Comparison of ENCODE assay signal across 14 cellular contexts in genomic region chr3:37144806-37145205, GRCh38. TPM values are rescaled to one million over a fixed set of nuclear protein-coding genes. Genes with fewer than 3 reads are reported as not detected.
DNase-seq lines count a peak whose midpoint lies in the region; ATAC-seq and TF ChIP-seq lines count a peak whose summit lies in the region.
"Had no signal": no experiment of that assay in that cellular context is flagged by ENCODE, and none has a peak within 500 bp of the region (broad histone marks: within the 10 kb centered on the region; RNA-seq: fewer than 3 reads in every experiment).

No MANE protein-coding gene starts in this region.

- peak; percentile 20 for DNase-seq in NCI-H1436 (lab: John Stamatoyannopoulos, UW)
- no peak for DNase-seq in NCI-H1436 treated with DMSO at 0.1 percent for 48 hours (lab: John Stamatoyannopoulos, UW)
- no peak for DNase-seq in T-helper 17 cell
- no peak for DNase-seq in left lung
- no peak for DNase-seq in suprapubic skin (ENCODE audit: low spot score in 2 of 2)
- DNase-seq in activated effector memory CD4-positive, alpha-beta T cell treated with Interleukin-2 at 50 U/mL for 16 hours: no peak
- DNase-seq: activated CD8-positive, alpha-beta memory T cell treated with anti-CD3 and anti-CD28 coated beads, Interleukin-2, amount 50 U/mL, for 4 hours; activated naive CD8-positive, alpha-beta T cell treated with anti-CD3 and anti-CD28 coated beads, Interleukin-2, amount 10 ng/mL, durations not matched to agents 7 days and 5 days; naive thymus-derived CD8-positive, alpha-beta T cell; NCI-H1694 treated with DMSO at 0.1 percent for 48 hours; small intestine; substantia nigra had no signal

- H3K27ac ChIP-seq in left lung (peak overlapping the region; percentile 69 to 85), suprapubic skin (peak overlapping the region; percentile 12)

- H3K4me3 ChIP-seq in left lung (no peak overlapping the region), suprapubic skin (no peak overlapping the region)

- no peak for TF ChIP-seq POLR2A in suprapubic skin (IDR thresholded peaks at IDR 0.05)

- no peaks in the 10 kb centered on the region for H3K27me3 Mint-ChIP-seq in T-helper 17 cell
- H3K27me3 Mint-ChIP-seq: activated naive CD8-positive, alpha-beta T cell treated with anti-CD3 and anti-CD28 coated beads, Interleukin-2, amount 10 ng/mL, durations not matched to agents 7 days and 5 days; naive thymus-derived CD8-positive, alpha-beta T cell had no signal

- intact Hi-C loops in left lung (cut with DNase I): no loop called here

- H3K36me3 ChIP-seq in left lung (peaks cover 0 to 32% of the 10 kb centered on the region in 2 donors), suprapubic skin (peaks cover 28% of the 10 kb centered on the region)

- H3K4me3 Mint-ChIP-seq in T-helper 17 cell: no peak overlapping the region
- H3K4me3 Mint-ChIP-seq: activated naive CD8-positive, alpha-beta T cell treated with anti-CD3 and anti-CD28 coated beads, Interleukin-2, amount 10 ng/mL, durations not matched to agents 7 days and 5 days; naive thymus-derived CD8-positive, alpha-beta T cell had no signal

- peaks cover 40 to 68% of the 10 kb centered on the region in 2 donors for H3K4me1 ChIP-seq in left lung
- peaks cover 19% of the 10 kb centered on the region for H3K4me1 ChIP-seq in suprapubic skin

- no peak for TF ChIP-seq EP300 in suprapubic skin (IDR thresholded peaks at IDR 0.05)

- TF ChIP-seq CTCF in left lung (IDR thresholded peaks at IDR 0.05): no peak
- TF ChIP-seq CTCF in suprapubic skin (IDR thresholded peaks at IDR 0.05): no peak

- H3K27me3 ChIP-seq in left lung (no peaks in the 10 kb centered on the region), suprapubic skin (no peaks in the 10 kb centered on the region)

- peak; percentile 47 for ATAC-seq in T-helper 17 cell
- peak; percentile 48 for ATAC-seq in left lung
- no peak for ATAC-seq in GM18868 (IDR thresholded peaks at IDR 0.05; ENCODE audit: unreplicated experiment)
- ATAC-seq in HG03095 (IDR thresholded peaks at IDR 0.05; ENCODE audit: unreplicated experiment): no peak
- ATAC-seq: naive thymus-derived CD8-positive, alpha-beta T cell had no signal

- peak overlapping the region; percentile 80 for H3K27ac Mint-ChIP-seq in T-helper 17 cell

- peaks cover 11% of the 10 kb centered on the region for H3K36me3 Mint-ChIP-seq in T-helper 17 cell (ENCODE audit: low read depth)

- H3K9me3 ChIP-seq in T-helper 17 cell (ENCODE audit: control insufficient read depth, low read length, poor library complexity, severe bottlenecking): no peaks in the 10 kb centered on the region
- H3K9me3 ChIP-seq in left lung: no peaks in the 10 kb centered on the region
- H3K9me3 ChIP-seq in suprapubic skin: no peaks in the 10 kb centered on the region

- H3K4me1 Mint-ChIP-seq in T-helper 17 cell: peaks cover 20% of the 10 kb centered on the region
- H3K4me1 Mint-ChIP-seq: activated naive CD8-positive, alpha-beta T cell treated with anti-CD3 and anti-CD28 coated beads, Interleukin-2, amount 10 ng/mL, durations not matched to agents 7 days and 5 days had no signal

RNA-seq across cellular contexts. Expression of gene LRRFIP2, which starts 29.6 kb away (rescaled TPM):
- 10 to 100 TPM; 45.4 to 51.6 TPM for total RNA-seq in T-helper 17 cell
- 10 to 100 TPM; 52.6 to 60.3 TPM for total RNA-seq in left lung
- 100 to 1,000 TPM in 1 of 4 donors, 10 to 100 TPM in 3; 59.0 to 122 (median 72.5) TPM for total RNA-seq in suprapubic skin

Comparison
In these comparisons a context has a peak if more than half of its experiments do, and no peak if none do; other contexts are left out.
1. ATAC-seq: peak in T-helper 17 cell (single experiment) and left lung (single experiment); none in GM18868 (single experiment) and HG03095 (single experiment).